Comparison of ENCODE assay signal across 31 cellular contexts in genomic region chr18:5302606-5303005, GRCh38.
"Had no signal": no experiment of that assay in that cellular context is flagged by ENCODE, and none has a peak within 500 bp of the region (broad histone marks: within the 10 kb centered on the region; RNA-seq: fewer than 3 reads in every experiment).

No MANE protein-coding gene starts in this region.

- H3K27me3 ChIP-seq: ascending aorta, breast epithelium, colonic mucosa had no signal

- H3K4me3 Mint-ChIP-seq: activated CD4-positive, alpha-beta memory T cell treated with anti-CD3 and anti-CD28 coated beads for 36 hours; activated CD4-positive, alpha-beta T cell treated with anti-CD3 and anti-CD28 coated beads for 36 hours; activated CD4-positive, alpha-beta T cell treated with anti-CD3 and anti-CD28 coated beads, Interleukin-2, amount 10 ng/mL, durations not matched to agents 24 days and 14 days; activated CD8-positive, alpha-beta memory T cell treated with anti-CD3 and anti-CD28 coated beads, Interleukin-2, amount 10 ng/mL, durations not matched to agents 7 days and 5 days; activated CD8-positive, alpha-beta T cell treated with anti-CD3 and anti-CD28 coated beads, Interleukin-2, amount 10 ng/mL, durations not matched to agents 7 days and 5 days; activated naive CD4-positive, alpha-beta T cell treated with anti-CD3 and anti-CD28 coated beads, Interleukin-2, amount 10 ng/mL, durations not matched to agents 7 days and 5 days; activated naive CD8-positive, alpha-beta T cell treated with anti-CD3 and anti-CD28 coated beads, Interleukin-2, amount 10 ng/mL, durations not matched to agents 7 days and 5 days; brain had no signal

- FAIRE-seq: endometrium, endothelial cell of umbilical vein had no signal

- H3K27ac Mint-ChIP-seq: activated CD4-positive, alpha-beta memory T cell treated with anti-CD3 and anti-CD28 coated beads for 36 hours; activated CD4-positive, alpha-beta T cell treated with anti-CD3 and anti-CD28 coated beads for 36 hours; activated CD4-positive, alpha-beta T cell treated with anti-CD3 and anti-CD28 coated beads, Interleukin-2, amount 10 ng/mL, durations not matched to agents 24 days and 14 days; activated CD8-positive, alpha-beta memory T cell treated with anti-CD3 and anti-CD28 coated beads, Interleukin-2, amount 10 ng/mL, durations not matched to agents 7 days and 5 days; activated CD8-positive, alpha-beta T cell treated with anti-CD3 and anti-CD28 coated beads, Interleukin-2, amount 10 ng/mL, durations not matched to agents 7 days and 5 days; activated naive CD4-positive, alpha-beta T cell treated with anti-CD3 and anti-CD28 coated beads, Interleukin-2, amount 10 ng/mL, durations not matched to agents 7 days and 5 days; activated naive CD4-positive, alpha-beta T cell treated with anti-CD3 and anti-CD28 coated beads, Interleukin-2, amount 50 U/mL, for 72 hours; activated naive CD8-positive, alpha-beta T cell treated with anti-CD3 and anti-CD28 coated beads, Interleukin-2, amount 10 ng/mL, durations not matched to agents 7 days and 5 days; brain had no signal

- H3K36me3 Mint-ChIP-seq: activated CD4-positive, alpha-beta memory T cell treated with anti-CD3 and anti-CD28 coated beads for 36 hours; activated CD8-positive, alpha-beta memory T cell treated with anti-CD3 and anti-CD28 coated beads, Interleukin-2, amount 10 ng/mL, durations not matched to agents 7 days and 5 days; activated naive CD4-positive, alpha-beta T cell treated with anti-CD3 and anti-CD28 coated beads, Interleukin-2, amount 10 ng/mL, durations not matched to agents 7 days and 5 days; activated naive CD4-positive, alpha-beta T cell treated with anti-CD3 and anti-CD28 coated beads, Interleukin-2, amount 50 U/mL, for 72 hours; activated naive CD8-positive, alpha-beta T cell treated with anti-CD3 and anti-CD28 coated beads, Interleukin-2, amount 10 ng/mL, durations not matched to agents 7 days and 5 days; brain had no signal

- H3K27me3 Mint-ChIP-seq: brain had no signal

- H3K4me1 Mint-ChIP-seq: activated CD8-positive, alpha-beta memory T cell treated with anti-CD3 and anti-CD28 coated beads, Interleukin-2, amount 10 ng/mL, durations not matched to agents 7 days and 5 days; activated naive CD8-positive, alpha-beta T cell treated with anti-CD3 and anti-CD28 coated beads, Interleukin-2, amount 10 ng/mL, durations not matched to agents 7 days and 5 days had no signal

- DNase-seq: activated CD4-positive, alpha-beta memory T cell treated with anti-CD3 and anti-CD28 coated beads for 36 hours; activated CD4-positive, alpha-beta T cell treated with anti-CD3 and anti-CD28 coated beads for 36 hours; activated CD4-positive, alpha-beta T cell treated with anti-CD3 and anti-CD28 coated beads, Interleukin-2, amount 10 ng/mL, durations not matched to agents 24 days and 14 days; activated CD4-positive, CD25-positive, alpha-beta regulatory T cell; activated CD4-positive, CD25-positive, alpha-beta regulatory T cell treated with anti-CD3 and anti-CD28 coated beads, Interleukin-2, amount 50 U/mL, for 72 hours; activated CD8-positive, alpha-beta memory T cell treated with anti-CD3 and anti-CD28 coated beads, Interleukin-2, amount 10 ng/mL, durations not matched to agents 7 days and 5 days; activated CD8-positive, alpha-beta memory T cell treated with anti-CD3 and anti-CD28 coated beads, Interleukin-2, amount 50 U/mL, for 4 hours; activated CD8-positive, alpha-beta T cell treated with anti-CD3 and anti-CD28 coated beads, Interleukin-2, amount 10 ng/mL, durations not matched to agents 7 days and 5 days; activated gamma-delta T cell; activated naive CD4-positive, alpha-beta T cell; activated naive CD4-positive, alpha-beta T cell treated with anti-CD3 and anti-CD28 coated beads, Interleukin-2, amount 10 ng/mL, durations not matched to agents 7 days and 5 days; activated naive CD8-positive, alpha-beta T cell treated with anti-CD3 and anti-CD28 coated beads, Interleukin-2, amount 10 ng/mL, durations not matched to agents 7 days and 5 days; activated T-cell treated with anti-CD3 and anti-CD28 coated beads, Interleukin-2, amount 50 U/mL, for 1 hour; activated T-cell treated with anti-CD3 and anti-CD28 coated beads, Interleukin-2, amount 50 U/mL, for 48 hours; central memory CD4-positive, alpha-beta T cell; cerebellar nuclear complex; colonic mucosa; effector CD8-positive, alpha-beta T cell; esophagus squamous epithelium; foreskin melanocyte; heart right ventricle; T-helper 2 cell had no signal

- H3K36me3 ChIP-seq: ascending aorta, breast epithelium, cardiac muscle cell, colonic mucosa, esophagus squamous epithelium, gastroesophageal sphincter, heart right ventricle had no signal

- H3K4me3 ChIP-seq: ascending aorta, breast epithelium, cardiac muscle cell, colonic mucosa, esophagus squamous epithelium, gastroesophageal sphincter, heart right ventricle had no signal

- H3K9me3 Mint-ChIP-seq: activated CD4-positive, alpha-beta memory T cell treated with anti-CD3 and anti-CD28 coated beads for 36 hours; activated CD4-positive, alpha-beta T cell treated with anti-CD3 and anti-CD28 coated beads, Interleukin-2, amount 10 ng/mL, durations not matched to agents 24 days and 14 days; activated naive CD4-positive, alpha-beta T cell treated with anti-CD3 and anti-CD28 coated beads, Interleukin-2, amount 10 ng/mL, durations not matched to agents 7 days and 5 days; activated naive CD4-positive, alpha-beta T cell treated with anti-CD3 and anti-CD28 coated beads, Interleukin-2, amount 50 U/mL, for 72 hours; activated naive CD8-positive, alpha-beta T cell treated with anti-CD3 and anti-CD28 coated beads, Interleukin-2, amount 10 ng/mL, durations not matched to agents 7 days and 5 days had no signal

- H3K27ac ChIP-seq: ascending aorta, breast epithelium, cardiac muscle cell, colonic mucosa, epithelial cell of prostate, esophagus squamous epithelium, gastroesophageal sphincter, heart right ventricle had no signal

- H3K9me3 ChIP-seq: ascending aorta, breast epithelium, colonic mucosa, esophagus squamous epithelium, gastroesophageal sphincter, heart right ventricle had no signal

- H3K4me1 ChIP-seq: ascending aorta, breast epithelium, colonic mucosa, esophagus squamous epithelium, heart right ventricle had no signal

- ATAC-seq: activated CD4-positive, alpha-beta T cell treated with anti-CD3 and anti-CD28 coated beads for 36 hours; activated CD8-positive, alpha-beta memory T cell treated with anti-CD3 and anti-CD28 coated beads, Interleukin-2, amount 10 ng/mL, durations not matched to agents 7 days and 5 days; activated CD8-positive, alpha-beta T cell treated with anti-CD3 and anti-CD28 coated beads, Interleukin-2, amount 10 ng/mL, durations not matched to agents 7 days and 5 days; activated naive CD4-positive, alpha-beta T cell treated with anti-CD3 and anti-CD28 coated beads, Interleukin-2, amount 50 U/mL, for 72 hours; gastroesophageal sphincter; heart right ventricle had no signal
